In genomic region chr13:67620665-67621064, GRCh38 we compare ENCODE assay signal across 29 cellular contexts.
A peak's percentile ranks its signal among the peaks of the same experiment; 100 is the strongest.
DNase-seq lines count a peak whose midpoint lies in the region; ATAC-seq, FAIRE-seq and TF ChIP-seq lines count a peak whose summit lies in the region.
"Had no signal": no experiment of that assay in that cellular context is flagged by ENCODE, and none has a peak within 500 bp of the region (broad histone marks: within the 10 kb centered on the region; RNA-seq: fewer than 3 reads in every experiment).

No MANE protein-coding gene starts in this region.

- H3K27me3 Mint-ChIP-seq in astrocyte (ENCODE audit: low read depth, unreplicated experiment), result no peaks in the 10 kb centered on the region
- H3K27me3 Mint-ChIP-seq: naive thymus-derived CD4-positive, alpha-beta T cell had no signal

- no peak for FAIRE-seq in astrocyte (lab: Jason Lieb, UNC)
- FAIRE-seq: GM18507, RCC 7860 had no signal

- peaks cover 25% of the 10 kb centered on the region for H3K4me1 Mint-ChIP-seq in astrocyte (ENCODE audit: low read depth, unreplicated experiment)
- H3K4me1 Mint-ChIP-seq: naive thymus-derived CD4-positive, alpha-beta T cell had no signal

- ATAC-seq in GM21423 (IDR thresholded peaks at IDR 0.05; ENCODE audit: unreplicated experiment) (no peak), GM19324 (IDR thresholded peaks at IDR 0.05; ENCODE audit: low FRiP score, unreplicated experiment) (no peak)
- ATAC-seq: CD8-positive, alpha-beta T cell; left lobe of liver had no signal

- DNase-seq in HCEC 1CT, result peak; percentile 82
- peak; percentile 82 for DNase-seq in astrocyte (ENCODE audit: low read depth)
- DNase-seq in glomerular visceral epithelial cell (ENCODE audit: extremely low spot score), result peak; percentile 16
- DNase-seq in skeletal muscle cell (ENCODE audit: low read depth), result peak; percentile 49
- DNase-seq in AML-193 (lab: John Stamatoyannopoulos, UW), result no peak
- DNase-seq in T1000 (lab: John Stamatoyannopoulos, UW), result no peak
- DNase-seq: activated CD8-positive, alpha-beta memory T cell treated with anti-CD3 and anti-CD28 coated beads for 24 hours; activated T-cell treated with anti-CD3 and anti-CD28 coated beads, Interleukin-2, amount 50 U/mL, for 1 hour; adrenal gland; CD8-positive, alpha-beta T cell; dermis blood vessel endothelial cell; GF-D8; H7; heart left ventricle; naive thymus-derived CD4-positive, alpha-beta T cell; NCI-H1694; NCI-H510A; stimulated activated CD4-positive, alpha-beta T cell treated with anti-CD3 and anti-CD28 coated beads, Interleukin-12 subunit alpha, Interleukin-12 subunit beta, amount 100 ng/mL, for 4 hours; stimulated activated CD4-positive, alpha-beta T cell treated with anti-CD3 and anti-CD28 coated beads, Interleukin-4, amount 100 ng/mL, for 4 hours; stimulated activated naive CD4-positive, alpha-beta T cell treated with Interleukin-2 at 50 U/mL for 16 hours; testis had no signal

- peak overlapping the region; percentile 85 for H3K27ac ChIP-seq in astrocyte (ENCODE audit: low read depth, low read length)
- H3K27ac ChIP-seq: adrenal gland, cardiac muscle cell, heart left ventricle, KMS-11, testis, vagina had no signal

- peaks cover 17% of the 10 kb centered on the region for H3K4me1 ChIP-seq in astrocyte (ENCODE audit: insufficient read depth, low read length)
- H3K4me1 ChIP-seq: adrenal gland, heart left ventricle, testis, vagina had no signal

- no peaks in the 10 kb centered on the region for H3K9me3 ChIP-seq in astrocyte (ENCODE audit: insufficient read depth, low read depth, low read length)
- H3K9me3 ChIP-seq: adrenal gland, heart left ventricle, testis, vagina had no signal

- H3K4me3 Mint-ChIP-seq in astrocyte (ENCODE audit: unreplicated experiment), result no peak overlapping the region
- H3K4me3 Mint-ChIP-seq: CD8-positive, alpha-beta T cell; naive thymus-derived CD4-positive, alpha-beta T cell had no signal

- no peaks in the 10 kb centered on the region for H3K27me3 ChIP-seq in astrocyte (ENCODE audit: insufficient read depth, low read length)
- H3K27me3 ChIP-seq: adrenal gland, cardiac muscle cell, heart left ventricle, testis, vagina had no signal

- peak overlapping the region; percentile 73 for H3K4me2 ChIP-seq in astrocyte (ENCODE audit: low read length)
- H3K4me2 ChIP-seq: KMS-11 had no signal

- H3K36me3 Mint-ChIP-seq in astrocyte (ENCODE audit: low read depth, unreplicated experiment), result no peaks in the 10 kb centered on the region
- H3K36me3 Mint-ChIP-seq: CD8-positive, alpha-beta T cell; naive thymus-derived CD4-positive, alpha-beta T cell had no signal

- H3K79me2 ChIP-seq in astrocyte (ENCODE audit: insufficient read depth, low read length), result no peaks in the 10 kb centered on the region

- H3K27ac Mint-ChIP-seq in astrocyte (ENCODE audit: unreplicated experiment), result peak overlapping the region; percentile 87
- H3K27ac Mint-ChIP-seq: CD8-positive, alpha-beta T cell; naive thymus-derived CD4-positive, alpha-beta T cell had no signal

- no peaks in the 10 kb centered on the region for H4K20me1 ChIP-seq in astrocyte (ENCODE audit: insufficient read depth, low read length)

- TF ChIP-seq CTCF in astrocyte (IDR thresholded peaks at IDR 0.05; ENCODE audit: insufficient read depth, low read depth, low read length), result no peak

- peak overlapping the region; percentile 62 for H3K9ac ChIP-seq in astrocyte (ENCODE audit: low read length)
- H3K9ac ChIP-seq: KMS-11 had no signal

- no peaks in the 10 kb centered on the region for H3K9me3 Mint-ChIP-seq in astrocyte (ENCODE audit: unreplicated experiment)

- H3K4me3 ChIP-seq in astrocyte (ENCODE audit: insufficient read depth, low read depth, low read length) (peak overlapping the region; percentile 18), skeletal muscle cell (ENCODE audit: low read depth, low read length) (no peak overlapping the region)
- H3K4me3 ChIP-seq: adrenal gland, cardiac muscle cell, heart left ventricle, testis, vagina had no signal

- H2AFZ ChIP-seq in astrocyte (ENCODE audit: low read depth, low read length), result peak overlapping the region; percentile 40

- no peaks in the 10 kb centered on the region for H3K36me3 ChIP-seq in astrocyte (ENCODE audit: insufficient read depth, low read length)
- H3K36me3 ChIP-seq: adrenal gland, cardiac muscle cell, heart left ventricle, vagina had no signal

Comparison
In these comparisons a context has a peak if more than half of its experiments do, and no peak if none do; other contexts are left out.
1. DNase-seq: peak in HCEC 1CT (single experiment), astrocyte (single experiment), glomerular visceral epithelial cell (single experiment) and skeletal muscle cell (single experiment); none in AML-193 (0 of 2) and T1000 (single experiment).